Comparison of ENCODE assay signal across 8 cellular contexts in the genomic region with DNA sequence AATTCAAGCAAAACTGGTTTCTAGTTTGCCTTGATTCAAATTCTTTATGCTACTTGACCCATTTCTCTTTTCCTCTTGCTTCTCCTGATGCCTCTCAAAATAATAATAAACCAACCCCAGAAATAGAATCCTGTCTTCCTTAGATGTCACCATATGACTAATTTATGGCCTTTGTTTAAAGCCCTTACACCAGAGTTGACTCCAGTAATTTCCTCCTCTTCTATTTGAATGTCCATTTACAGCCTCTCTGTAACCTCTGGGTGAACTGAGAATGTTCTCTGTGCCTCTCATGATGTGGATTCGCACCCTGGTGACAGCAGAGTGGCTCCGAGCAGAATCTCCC. TPM values are rescaled to one million over a fixed set of nuclear protein-coding genes. Genes with fewer than 3 reads are reported as not detected.
DNase-seq lines count a peak whose midpoint lies in the region; ATAC-seq and TF ChIP-seq lines count a peak whose summit lies in the region.

No MANE protein-coding gene starts in this region.

- CTCF ChIA-PET in activated CD8-positive, alpha-beta memory T cell treated with anti-CD3 and anti-CD28 coated beads, Interleukin-2, amount 10 ng/mL, durations not matched to agents 7 days and 5 days (lab: Charles Lee): no interaction called here

- no peaks in the 10 kb centered on the region for H3K9me3 Mint-ChIP-seq in CD14-positive monocyte
- H3K9me3 Mint-ChIP-seq in activated CD8-positive, alpha-beta memory T cell treated with anti-CD3 and anti-CD28 coated beads, Interleukin-2, amount 10 ng/mL, durations not matched to agents 7 days and 5 days (ENCODE audit: low read depth): no peaks in the 10 kb centered on the region

- H3K4me1 Mint-ChIP-seq in CD14-positive monocyte: peaks cover 37% of the 10 kb centered on the region
- no peaks in the 10 kb centered on the region for H3K4me1 Mint-ChIP-seq in activated CD8-positive, alpha-beta memory T cell treated with anti-CD3 and anti-CD28 coated beads, Interleukin-2, amount 10 ng/mL, durations not matched to agents 7 days and 5 days

- peaks cover 2 to 5% (median 3%) of the 10 kb centered on the region in 3 donors for H3K27me3 Mint-ChIP-seq in CD14-positive monocyte (ENCODE audit: low read depth in 3 of 3)
- no peaks in the 10 kb centered on the region for H3K27me3 Mint-ChIP-seq in activated CD8-positive, alpha-beta memory T cell treated with anti-CD3 and anti-CD28 coated beads, Interleukin-2, amount 10 ng/mL, durations not matched to agents 7 days and 5 days

- DNase-seq in CD14-positive monocyte (ENCODE audit: low spot score): no peak
- DNase-seq in central memory CD4-positive, alpha-beta T cell: no peak
- no peak for DNase-seq in SHP77 treated with DMSO at 0.1 percent for 48 hours (lab: John Stamatoyannopoulos, UW)
- DNase-seq in activated CD8-positive, alpha-beta memory T cell treated with anti-CD3 and anti-CD28 coated beads, Interleukin-2, amount 10 ng/mL, durations not matched to agents 7 days and 5 days: no peak
- DNase-seq in stimulated activated CD8-positive, alpha-beta memory T cell treated with anti-CD3 and anti-CD28 coated beads, Interleukin-4, amount 100 ng/mL, for 48 hours: no peak

- ATAC-seq in GM19455 (IDR thresholded peaks at IDR 0.05; ENCODE audit: unreplicated experiment) (peak; percentile 61), HG03135 (IDR thresholded peaks at IDR 0.05; ENCODE audit: unreplicated experiment) (peak; percentile 37), esophagus mucosa (peak; percentile 17)
- ATAC-seq in activated CD8-positive, alpha-beta memory T cell treated with anti-CD3 and anti-CD28 coated beads, Interleukin-2, amount 10 ng/mL, durations not matched to agents 7 days and 5 days: no peak

- H3K36me3 Mint-ChIP-seq in CD14-positive monocyte: no peaks in the 10 kb centered on the region
- no peaks in the 10 kb centered on the region for H3K36me3 Mint-ChIP-seq in activated CD8-positive, alpha-beta memory T cell treated with anti-CD3 and anti-CD28 coated beads, Interleukin-2, amount 10 ng/mL, durations not matched to agents 7 days and 5 days

- H3K27ac Mint-ChIP-seq in CD14-positive monocyte: peak overlapping the region in 6 of 7 donors; percentile 6 to 77 (median 44)
- no peak overlapping the region for H3K27ac Mint-ChIP-seq in activated CD8-positive, alpha-beta memory T cell treated with anti-CD3 and anti-CD28 coated beads, Interleukin-2, amount 10 ng/mL, durations not matched to agents 7 days and 5 days

- intact Hi-C loops in CD14-positive monocyte (cut with micrococcal nuclease): no loop called here

- TF ChIP-seq CTCF in CD14-positive monocyte (IDR thresholded peaks at IDR 0.05): no peak

- no peak overlapping the region for H3K4me3 Mint-ChIP-seq in CD14-positive monocyte
- no peak overlapping the region for H3K4me3 Mint-ChIP-seq in activated CD8-positive, alpha-beta memory T cell treated with anti-CD3 and anti-CD28 coated beads, Interleukin-2, amount 10 ng/mL, durations not matched to agents 7 days and 5 days

RNA-seq across cellular contexts. Expression of gene ZFHX3, which starts 31.5 kb away (rescaled TPM):
- polyA plus RNA-seq in CD14-positive monocyte: under 1 TPM; 0.42 to 0.43 TPM
- 3.9 TPM for total RNA-seq in esophagus mucosa
- total RNA-seq in activated CD8-positive, alpha-beta memory T cell treated with anti-CD3 and anti-CD28 coated beads, Interleukin-2, amount 10 ng/mL, durations not matched to agents 7 days and 5 days: 1 to 10 TPM in 1 of 2 experiments, under 1 TPM in 1; 0.32 to 1.9 TPM
